4 cellular contexts compared by ENCODE assay signal in genomic region chr1:154231112-154231511, GRCh38. TPM values are rescaled to one million over a fixed set of nuclear protein-coding genes. Genes with fewer than 3 reads are reported as not detected.
"Had no signal": no experiment of that assay in that cellular context is flagged by ENCODE, and none has a peak within 500 bp of the region (broad histone marks: within the 10 kb centered on the region; RNA-seq: fewer than 3 reads in every experiment).

No MANE protein-coding gene starts in this region.

RNA-seq across cellular contexts. Expression of gene CFAP141, which starts 25.0 kb away (rescaled TPM):
- total RNA-seq: LHCN-M2, M059J, MCF 10A, NCI-H460 had no signal
